In genomic region chr7:102424787-102425218, GRCh38 we compare ENCODE assay signal across 9 cellular contexts. TPM values are rescaled to one million over a fixed set of nuclear protein-coding genes. Genes with fewer than 3 reads are reported as not detected.
DNase-seq lines count a peak whose midpoint lies in the region; ATAC-seq, FAIRE-seq and TF ChIP-seq lines count a peak whose summit lies in the region.
"Had no signal": no experiment of that assay in that cellular context is flagged by ENCODE, and none has a peak within 500 bp of the region (broad histone marks: within the 10 kb centered on the region; RNA-seq: fewer than 3 reads in every experiment).

No MANE protein-coding gene starts in this region.

- no peaks in the 10 kb centered on the region for H3K27me3 ChIP-seq in CD4-positive, alpha-beta memory T cell (ENCODE audit: insufficient read depth, low read length)

- no peaks in the 10 kb centered on the region for H3K36me3 ChIP-seq in CD4-positive, alpha-beta memory T cell (ENCODE audit: insufficient read depth, low read length)
- H3K36me3 ChIP-seq in OCI-LY7 (ENCODE audit: insufficient read depth, low read length) (peaks cover 71% of the 10 kb centered on the region), kidney (ENCODE audit: control insufficient read depth in 1 of 2, insufficient read depth in 2 of 2, low read length in 2 of 2) (peaks cover 2 to 21% of the 10 kb centered on the region in 2 donors)

- peak overlapping the region in 7 of 8 donors; percentile 31 to 92 (median 54) for H3K4me3 Mint-ChIP-seq in CD4-positive, alpha-beta memory T cell
- peak overlapping the region; percentile 37 to 94 (median 67) for H3K4me3 Mint-ChIP-seq in immature natural killer cell

- H3K27ac Mint-ChIP-seq in CD4-positive, alpha-beta memory T cell = peak overlapping the region; percentile 100
- peak overlapping the region; percentile 99 to 100 (median 100) for H3K27ac Mint-ChIP-seq in immature natural killer cell

- no peak overlapping the region for H2AFZ ChIP-seq in OCI-LY7 (ENCODE audit: low read length)

- H3K9me3 Mint-ChIP-seq in CD4-positive, alpha-beta memory T cell = peaks cover 0 to 6% (median 0%) of the 10 kb centered on the region in 8 donors
- H3K9me3 Mint-ChIP-seq in immature natural killer cell = no peaks in the 10 kb centered on the region

- H3K9ac ChIP-seq in kidney (ENCODE audit: low read length in 2 of 2) = no peak overlapping the region

- DNase-seq in CD4-positive, alpha-beta memory T cell = no peak
- DNase-seq in OCI-LY7 (ENCODE audit: low spot score) (peak; percentile 47), immature natural killer cell (no peak), amniotic stem cell (lab: John Stamatoyannopoulos, UW) (no peak), kidney (no peak), SW 1271 (lab: John Stamatoyannopoulos, UW) (no peak), NCI-H510A treated with DMSO at 0.1 percent for 48 hours (lab: John Stamatoyannopoulos, UW) (no peak)
- DNase-seq: Calu3 had no signal

- peak overlapping the region; percentile 98 for H3K27ac ChIP-seq in CD4-positive, alpha-beta memory T cell (ENCODE audit: low read depth, low read length)
- H3K27ac ChIP-seq in OCI-LY7 (ENCODE audit: low read depth, low read length, poor library complexity, severe bottlenecking) (peak overlapping the region; percentile 97), kidney (ENCODE audit: low read depth in 2 of 2, low read length in 2 of 2) (no peak overlapping the region)

- H3K4me3 ChIP-seq in CD4-positive, alpha-beta memory T cell (ENCODE audit: low read length in 2 of 2) = no peak overlapping the region
- H3K4me3 ChIP-seq in OCI-LY7 (ENCODE audit: low read depth, low read length, poor library complexity, severe bottlenecking) = peak overlapping the region; percentile 52
- no peak overlapping the region for H3K4me3 ChIP-seq in kidney (ENCODE audit: low read length in 2 of 2)

- peak; percentile 33 for ATAC-seq in GM19463 (IDR thresholded peaks at IDR 0.05; ENCODE audit: unreplicated experiment)

- intact Hi-C loops in CD4-positive, alpha-beta memory T cell (cut with micrococcal nuclease) = no loop called here
- intact Hi-C loops in OCI-LY7 (cut with micrococcal nuclease; ENCODE audit: unreplicated experiment) = loop anchor here (1.0 kb wide), 1 partner anchor 13 kb away; no protein-coding TSS in a partner anchor
- intact Hi-C loops in kidney (cut with DNase I) = no loop called here

- H3K4me2 ChIP-seq in OCI-LY7 (ENCODE audit: low read length) = peak overlapping the region; percentile 97

- no peak for FAIRE-seq in kidney (lab: Jason Lieb, UNC)

- no peaks in the 10 kb centered on the region for H3K9me2 ChIP-seq in OCI-LY7 (ENCODE audit: insufficient read depth, low read length)

- peaks cover 43 to 76% (median 58%) of the 10 kb centered on the region in 4 donors for H3K4me1 Mint-ChIP-seq in CD4-positive, alpha-beta memory T cell
- peaks cover 83 to 88% of the 10 kb centered on the region in 2 donors for H3K4me1 Mint-ChIP-seq in immature natural killer cell

- peaks cover 83% of the 10 kb centered on the region for H3K4me1 ChIP-seq in CD4-positive, alpha-beta memory T cell (ENCODE audit: insufficient read depth, low read length)
- H3K4me1 ChIP-seq in OCI-LY7 (ENCODE audit: insufficient read depth, low read length, poor library complexity, severe bottlenecking) (peaks cover 96% of the 10 kb centered on the region), kidney (ENCODE audit: control insufficient read depth in 1 of 2, insufficient read depth in 1 of 2, low read depth in 1 of 2, low read length in 2 of 2) (no peaks in the 10 kb centered on the region)

- no TSS peak for BruUV-seq in OCI-LY7 (replicated peaks; lab: Mats Ljungman, UMichigan)

- H3K27me3 Mint-ChIP-seq in CD4-positive, alpha-beta memory T cell = no peaks in the 10 kb centered on the region
- H3K27me3 Mint-ChIP-seq in immature natural killer cell (ENCODE audit: low read depth in 3 of 3) = peaks cover 15 to 19% (median 17%) of the 10 kb centered on the region in 3 donors

- H3K36me3 Mint-ChIP-seq in CD4-positive, alpha-beta memory T cell = peaks cover 23 to 31% of the 10 kb centered on the region in 2 donors
- H3K36me3 Mint-ChIP-seq in immature natural killer cell = peaks cover 3 to 19% (median 11%) of the 10 kb centered on the region in 3 donors

- CTCF ChIA-PET in CD4-positive, alpha-beta memory T cell (lab: Charles Lee; ENCODE audit: partially characterized antibody) = interaction anchor here (0.9 to 2.7 kb wide), 6 partner anchors 10 to 29 kb away, joined by 3 to 18 read pairs (median 6); no protein-coding TSS in a partner anchor
- CTCF ChIA-PET in OCI-LY7 (lab: Charles Lee; ENCODE audit: unreplicated experiment) = interaction anchor here (0.7 to 1.5 kb wide), 2 partner anchors 12 to 47 kb away, joined by 3 read pairs; no protein-coding TSS in a partner anchor

- no peaks in the 10 kb centered on the region for H3K9me3 ChIP-seq in CD4-positive, alpha-beta memory T cell (ENCODE audit: control insufficient read depth in 1 of 2, low read length in 2 of 2)
- H3K9me3 ChIP-seq in OCI-LY7 (ENCODE audit: low read length) = no peaks in the 10 kb centered on the region
- no peaks in the 10 kb centered on the region for H3K9me3 ChIP-seq in kidney (ENCODE audit: control insufficient read depth in 1 of 2, low read length in 2 of 2)

- POLR2A ChIA-PET in CD4-positive, alpha-beta memory T cell (lab: Charles Lee; ENCODE audit: partially characterized antibody) = interaction anchor here (1.1 to 16.0 kb wide), 4 partner anchors 9 to 38 kb away, joined by 5 to 496 read pairs (median 20); partner anchors contain the start of gene ORAI2
- POLR2A ChIA-PET in OCI-LY7 (lab: Charles Lee) = interaction anchor here (1.5 to 4.6 kb wide), 6 partner anchors 10 to 28 kb away, joined by 4 to 40 read pairs (median 22); no protein-coding TSS in a partner anchor

- TF ChIP-seq CTCF in OCI-LY7 (conservative IDR thresholded peaks at IDR 0.05; ENCODE audit: low read length) (no peak), kidney (IDR thresholded peaks at IDR 0.05; ENCODE audit: borderline replicate concordance, extremely low read depth, insufficient read depth) (no peak)

- peaks cover 13% of the 10 kb centered on the region; the same call in 1 of the 2 replicates for H3K79me2 ChIP-seq in OCI-LY7 (ENCODE audit: insufficient read depth, low read depth, low read length)

- no peaks in the 10 kb centered on the region for H4K20me1 ChIP-seq in OCI-LY7 (ENCODE audit: insufficient read depth, low read length)

RNA-seq across cellular contexts. Expression of gene ORAI2, which starts 8.6 kb away (rescaled TPM):
- 10 to 100 TPM; 29.0 to 31.6 TPM for total RNA-seq in CD4-positive, alpha-beta memory T cell
- 10 to 100 TPM; 42.9 to 53.3 TPM for polyA plus RNA-seq in CD4-positive, alpha-beta memory T cell
- 130 and 149 TPM in 2 replicates for total RNA-seq in OCI-LY7 (2014; rRNA removed; shearing (Covaris generic))
- total RNA-seq in OCI-LY7 (2022) (230 and 263 TPM in 2 replicates), kidney (45.6 TPM)
- polyA plus RNA-seq in immature natural killer cell (100 to 1,000 TPM in 1 of 3 donors, 10 to 100 TPM in 2; 73.5 to 125 (median 80.6) TPM), kidney (ENCODE audit: insufficient read depth, low read depth, low replicate concordance) (13.8 TPM)

RNA-seq across cellular contexts. Expression of gene PRKRIP1, which starts 28.6 kb away (rescaled TPM):
- 10 to 100 TPM; 43.2 to 47.6 TPM for total RNA-seq in CD4-positive, alpha-beta memory T cell
- 10 to 100 TPM in 1 of 2 donors, 1 to 10 TPM in 1; 9.7 to 21.7 TPM for polyA plus RNA-seq in CD4-positive, alpha-beta memory T cell
- 47.1 and 60.7 TPM in 2 replicates for total RNA-seq in OCI-LY7 (2014; rRNA removed; shearing (Covaris generic))
- 42.5 and 48.2 TPM in 2 replicates for total RNA-seq in OCI-LY7 (2022)
- polyA plus RNA-seq in immature natural killer cell = 10 to 100 TPM; 13.2 to 20.2 (median 17.2) TPM
- total RNA-seq in kidney = 25.9 TPM
- 20.8 TPM for polyA plus RNA-seq in kidney (ENCODE audit: insufficient read depth, low read depth, low replicate concordance)

RNA-seq across cellular contexts. Expression of gene ALKBH4, which starts 39.9 kb away (rescaled TPM):
- 10 to 100 TPM; 11.8 to 11.9 TPM for total RNA-seq in CD4-positive, alpha-beta memory T cell
- 10 to 100 TPM; 15.7 to 16.6 TPM for polyA plus RNA-seq in CD4-positive, alpha-beta memory T cell
- 17.5 and 23.6 TPM in 2 replicates for total RNA-seq in OCI-LY7 (2014; rRNA removed; shearing (Covaris generic))
- total RNA-seq in OCI-LY7 (2022) (12.1 and 13.3 TPM in 2 replicates), kidney (14.0 TPM)
- polyA plus RNA-seq in immature natural killer cell (10 to 100 TPM; 16.2 to 25.8 (median 18.5) TPM), kidney (ENCODE audit: insufficient read depth, low read depth, low replicate concordance) (15.4 TPM)

RNA-seq across cellular contexts. Expression of gene LRWD1, which starts 40.0 kb away (rescaled TPM):
- total RNA-seq in CD4-positive, alpha-beta memory T cell = 10 to 100 TPM; 26.0 to 28.5 TPM
- polyA plus RNA-seq in CD4-positive, alpha-beta memory T cell = 10 to 100 TPM; 12.9 to 15.2 TPM
- total RNA-seq in OCI-LY7 (2014; rRNA removed; shearing (Covaris generic)) = 63.1 and 68.2 TPM in 2 replicates
- 37.7 and 39.1 TPM in 2 replicates for total RNA-seq in OCI-LY7 (2022)
- 10 to 100 TPM; 13.5 to 22.8 (median 21.5) TPM for polyA plus RNA-seq in immature natural killer cell
- 14.1 TPM for total RNA-seq in kidney
- 14.0 TPM for polyA plus RNA-seq in kidney (ENCODE audit: insufficient read depth, low read depth, low replicate concordance)

RNA-seq across cellular contexts. Expression of gene POLR2J, which starts 53.9 kb away (rescaled TPM):
- total RNA-seq in CD4-positive, alpha-beta memory T cell = 10 to 100 TPM; 35.8 to 38.2 TPM
- polyA plus RNA-seq in CD4-positive, alpha-beta memory T cell = 100 to 1,000 TPM; 122 to 126 TPM
- 58.1 and 62.4 TPM in 2 replicates for total RNA-seq in OCI-LY7 (2014; rRNA removed; shearing (Covaris generic))
- total RNA-seq in OCI-LY7 (2022) = 62.9 and 68.6 TPM in 2 replicates
- polyA plus RNA-seq in immature natural killer cell = 100 to 1,000 TPM; 103 to 115 (median 115) TPM
- total RNA-seq in kidney = 42.0 TPM
- 117 TPM for polyA plus RNA-seq in kidney (ENCODE audit: insufficient read depth, low read depth, low replicate concordance)

Comparison
In these comparisons a context has a peak if more than half of its experiments do, and no peak if none do; other contexts are left out.
1. H3K27ac ChIP-seq: peak in CD4-positive, alpha-beta memory T cell (single experiment) and OCI-LY7 (single experiment); none in kidney (0 of 2).